ENCODE assay signal across 8 cellular contexts in genomic region chr19:42092350-42092749, GRCh38. TPM values are rescaled to one million over a fixed set of nuclear protein-coding genes. Genes with fewer than 3 reads are reported as not detected.
DNase-seq lines count a peak whose midpoint lies in the region; ATAC-seq and TF ChIP-seq lines count a peak whose summit lies in the region.

No MANE protein-coding gene starts in this region.

- no peaks in the 10 kb centered on the region for H3K36me3 ChIP-seq in A673 (ENCODE audit: insufficient read depth, low read length, poor library complexity, severe bottlenecking)

- CTCF ChIA-PET in A673 (lab: Charles Lee) = interaction anchor here (0.6 kb wide), 1 partner anchor 64 kb away, joined by 5 read pairs; no protein-coding TSS in a partner anchor

- POLR2A ChIA-PET in A673 (lab: Charles Lee; ENCODE audit: low non-redundant PET) = no interaction called here

- intact Hi-C loops in A673 (cut with micrococcal nuclease; ENCODE audit: unreplicated experiment) = no loop called here

- peaks cover 37% of the 10 kb centered on the region for H3K4me1 Mint-ChIP-seq in activated T-helper 17 cell treated with anti-CD3 and anti-CD28 coated beads, Interleukin-2, amount 50 U/mL, for 72 hours

- ATAC-seq in activated T-helper 17 cell treated with anti-CD3 and anti-CD28 coated beads, Interleukin-2, amount 50 U/mL, for 72 hours (replicated peaks) = peak; percentile 34
- ATAC-seq in HG03139 (IDR thresholded peaks at IDR 0.05; ENCODE audit: unreplicated experiment) (no peak), GM18519 (IDR thresholded peaks at IDR 0.05; ENCODE audit: low FRiP score, unreplicated experiment) (no peak)

- H3K27me3 Mint-ChIP-seq in activated T-helper 17 cell treated with anti-CD3 and anti-CD28 coated beads, Interleukin-2, amount 50 U/mL, for 72 hours = no peaks in the 10 kb centered on the region

- TF ChIP-seq CTCF in A673 (conservative IDR thresholded peaks at IDR 0.05; ENCODE audit: low read depth, low read length) (peak; percentile 68), GM13977 (IDR thresholded peaks at IDR 0.05; ENCODE audit: extremely low read depth, insufficient read depth, missing control alignments) (peak; percentile 50)

- no peak overlapping the region for H3K4me3 ChIP-seq in A673 (ENCODE audit: low read depth, low read length, poor library complexity, severe bottlenecking)

- H3K27ac ChIP-seq in A673 (ENCODE audit: low read depth, low read length, poor library complexity, severe bottlenecking) = no peak overlapping the region

- H3K9me3 ChIP-seq in A673 (ENCODE audit: low read depth, low read length, poor library complexity, severe bottlenecking) = no peaks in the 10 kb centered on the region

- DNase-seq in A673 (ENCODE audit: low spot score) = peak; percentile 56
- DNase-seq in GM13977 (ENCODE audit: low spot score) = no peak
- peak; percentile 84 for DNase-seq in NCI-H69 (lab: John Stamatoyannopoulos, UW)
- peak; percentile 53 for DNase-seq in iPS-NIHi11 (ENCODE audit: low spot score)
- no peak for DNase-seq in globus pallidus (ENCODE audit: low spot score)

- no peaks in the 10 kb centered on the region for H3K9me3 Mint-ChIP-seq in activated T-helper 17 cell treated with anti-CD3 and anti-CD28 coated beads, Interleukin-2, amount 50 U/mL, for 72 hours

- peaks cover 82% of the 10 kb centered on the region for H3K36me3 Mint-ChIP-seq in activated T-helper 17 cell treated with anti-CD3 and anti-CD28 coated beads, Interleukin-2, amount 50 U/mL, for 72 hours (ENCODE audit: low read depth)

- H3K27ac Mint-ChIP-seq in activated T-helper 17 cell treated with anti-CD3 and anti-CD28 coated beads, Interleukin-2, amount 50 U/mL, for 72 hours = peak overlapping the region; percentile 31

- in situ Hi-C loops in GM13977 (cut with MboI; ENCODE audit: low pct_unique_long_range_greater_than_20kb, low sequenced_read_pairs, unreplicated experiment) = no loop called here

- BruUV-seq in A673 (replicated peaks; lab: Mats Ljungman, UMichigan) = no TSS peak

- H3K27me3 ChIP-seq in A673 (replicated peaks; ENCODE audit: insufficient read depth, low read depth, low read length, poor library complexity) = no peaks in the 10 kb centered on the region

- H3K4me3 Mint-ChIP-seq in activated T-helper 17 cell treated with anti-CD3 and anti-CD28 coated beads, Interleukin-2, amount 50 U/mL, for 72 hours = no peak overlapping the region

- peaks cover 5% of the 10 kb centered on the region for H3K4me1 ChIP-seq in A673 (ENCODE audit: insufficient read depth, low read length, poor library complexity, severe bottlenecking)

RNA-seq across cellular contexts. Expression of gene ZNF574, which starts 16.4 kb away (rescaled TPM):
- total RNA-seq in A673 (2021) = 24.3 and 27.5 TPM in 2 replicates
- 10 to 100 TPM; 12.1 to 12.5 TPM for total RNA-seq in activated T-helper 17 cell treated with anti-CD3 and anti-CD28 coated beads, Interleukin-2, amount 50 U/mL, for 72 hours

RNA-seq across cellular contexts. Expression of gene GRIK5, which starts 22.3 kb away (rescaled TPM):
- 21.2 and 24.0 TPM in 2 replicates for total RNA-seq in A673 (2021)
- 1 to 10 TPM in 1 of 2 donors, under 1 TPM in 1; 0.37 to 1.7 TPM for total RNA-seq in activated T-helper 17 cell treated with anti-CD3 and anti-CD28 coated beads, Interleukin-2, amount 50 U/mL, for 72 hours

RNA-seq across cellular contexts. Expression of gene POU2F2, which starts 39.9 kb away (rescaled TPM):
- total RNA-seq in A673 (2021) = 2.2 and 2.5 TPM in 2 replicates
- 10 to 100 TPM; 33.1 to 95.9 TPM for total RNA-seq in activated T-helper 17 cell treated with anti-CD3 and anti-CD28 coated beads, Interleukin-2, amount 50 U/mL, for 72 hours

Comparison
In these comparisons a context has a peak if more than half of its experiments do, and no peak if none do; other contexts are left out.
1. DNase-seq: peak in A673 (single experiment), NCI-H69 (single experiment) and iPS-NIHi11 (single experiment); none in GM13977 (single experiment) and globus pallidus (single experiment).